In the genomic region with DNA sequence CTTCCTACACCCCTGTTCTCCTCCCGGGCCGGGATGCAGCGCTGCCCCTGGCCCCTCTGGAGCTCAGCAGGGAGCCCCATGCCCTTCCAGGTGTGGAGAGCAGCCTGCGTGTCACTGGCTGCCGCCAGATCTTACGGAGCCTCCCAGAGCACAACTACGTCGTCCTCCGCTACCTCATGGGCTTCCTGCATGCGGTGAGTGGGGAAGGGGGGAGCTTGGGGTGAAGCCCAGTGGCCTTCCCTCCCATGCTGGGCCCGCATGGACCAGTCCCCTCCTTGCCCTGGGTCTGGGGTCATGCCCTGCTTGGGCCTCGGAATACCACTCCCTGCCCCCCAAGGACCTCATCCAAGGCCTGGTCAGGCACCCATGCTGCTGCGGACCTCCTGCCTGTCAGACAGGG, we compare ENCODE assay signal across 25 cellular contexts.
"Had no signal": no experiment of that assay in that cellular context is flagged by ENCODE, and none has a peak within 500 bp of the region (broad histone marks: within the 10 kb centered on the region; RNA-seq: fewer than 3 reads in every experiment).

No MANE protein-coding gene starts in this region.

- H3K36me3 ChIP-seq: adrenal gland had no signal

- H3K27me3 ChIP-seq: adrenal gland had no signal

- H3K4me3 ChIP-seq: adrenal gland, coronary artery had no signal

- H3K27ac ChIP-seq: coronary artery had no signal

- H3K4me1 ChIP-seq: adrenal gland had no signal

- ATAC-seq: activated CD8-positive, alpha-beta T cell treated with anti-CD3 and anti-CD28 coated beads for 36 hours; activated T-cell treated with anti-CD3 and anti-CD28 coated beads, Interleukin-2, amount 50 U/mL, for 72 hours; Panc1; T-helper 17 cell had no signal

- H3K9me3 ChIP-seq: adrenal gland had no signal

- DNase-seq: activated CD4-positive, alpha-beta T cell treated with anti-CD3 and anti-CD28 coated beads for 4 hours; activated CD8-positive, alpha-beta memory T cell treated with anti-CD3 and anti-CD28 coated beads, Interleukin-2, amount 50 U/mL, for 4 hours; activated CD8-positive, alpha-beta T cell treated with anti-CD3 and anti-CD28 coated beads for 36 hours; activated naive CD4-positive, alpha-beta T cell treated with anti-CD3 and anti-CD28 coated beads, Interleukin-2, amount 50 U/mL, for 16 hours; activated naive CD8-positive, alpha-beta T cell treated with anti-CD3 and anti-CD28 coated beads, Interleukin-2, amount 10 ng/mL, durations not matched to agents 7 days and 5 days; activated T-cell treated with anti-CD3 and anti-CD28 coated beads, Interleukin-2, amount 50 U/mL, for 72 hours; adrenal gland; anterior cingulate cortex; KG1; MV-4-11; NCI-H1092 treated with DMSO at 0.1 percent for 48 hours; NCI-H1417 treated with DMSO at 0.1 percent for 48 hours; NCI-H1694; NCI-H2029; NCI-H2107; NCI-H2171 treated with DMSO at 0.1 percent for 48 hours; NCI-H226; NCI-H526 treated with DMSO at 0.1 percent for 48 hours; OCI-M1; RPMI8226; SHP77 treated with DMSO at 0.1 percent for 48 hours; T-helper 17 cell; T-helper 9 cell had no signal
